In the genomic region with DNA sequence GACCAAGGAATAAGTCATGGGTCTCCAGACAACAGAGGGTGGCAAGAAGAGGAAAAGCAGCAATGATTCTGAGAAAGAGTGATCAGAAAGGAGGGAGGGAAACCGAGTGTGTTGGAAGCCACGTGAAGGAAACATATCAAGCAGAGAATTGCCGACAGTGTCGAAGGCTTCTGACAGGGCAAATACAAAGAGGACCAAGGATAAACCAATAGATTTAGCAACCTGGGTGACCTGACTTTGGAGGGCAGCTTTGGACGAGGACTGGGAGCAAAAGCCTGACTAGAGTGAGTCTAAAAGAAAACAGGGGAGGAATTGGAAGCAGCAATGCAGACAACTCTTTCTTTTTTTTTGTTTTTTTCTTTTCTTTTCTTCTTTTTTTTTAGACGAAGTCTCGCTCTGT, we compare ENCODE assay signal across 27 cellular contexts.
"Had no signal": no experiment of that assay in that cellular context is flagged by ENCODE, and none has a peak within 500 bp of the region (broad histone marks: within the 10 kb centered on the region; RNA-seq: fewer than 3 reads in every experiment).

No MANE protein-coding gene starts in this region.

- H3K27me3 ChIP-seq: neural progenitor cell, ovary, spleen, suprapubic skin, testis, transverse colon, upper lobe of right lung, uterus had no signal

- H3K9me3 ChIP-seq: ovary, psoas muscle, spleen, suprapubic skin, testis, tibial artery, transverse colon, upper lobe of right lung, uterus had no signal

- DNase-seq: natural killer cell; occipital lobe; ovary; posterior cingulate gyrus; psoas muscle; right cardiac atrium; spleen; stimulated activated CD4-positive, alpha-beta T cell treated with anti-CD3 and anti-CD28 coated beads, Interleukin-12 subunit alpha, Interleukin-12 subunit beta, amount 100 ng/mL, for 4 hours; stimulated activated CD4-positive, alpha-beta T cell treated with anti-CD3 and anti-CD28 coated beads, Interleukin-1b, Interleukin-23, amount 100 ng/mL, for 48 hours; stimulated activated CD4-positive, alpha-beta T cell treated with anti-CD3 and anti-CD28 coated beads, Interleukin-4, amount 100 ng/mL, for 1 hour; stimulated activated CD4-positive, alpha-beta T cell treated with anti-CD3 and anti-CD28 coated beads, Interleukin-4, amount 100 ng/mL, for 4 hours; stimulated activated CD8-positive, alpha-beta memory T cell treated with anti-CD3 and anti-CD28 coated beads, Interleukin-4, amount 100 ng/mL, for 48 hours; stimulated activated naive CD4-positive, alpha-beta T cell; stimulated activated naive CD8-positive, alpha-beta T cell treated with anti-CD3 and anti-CD28 coated beads, Interleukin-15, amount 100 ng/mL, for 72 hours; stimulated activated naive CD8-positive, alpha-beta T cell treated with anti-CD3 and anti-CD28 coated beads, Interleukin-15, Interleukin-2, amounts not matched to agents 100 U/mL and 50 U/mL, for 24 hours; substantia nigra; testis; tibial artery; transverse colon; upper lobe of right lung; uterus had no signal

- H3K4me3 ChIP-seq: neural progenitor cell, ovary, psoas muscle, skin epidermis, smooth muscle cell, spleen, suprapubic skin, testis, tibial artery, transverse colon, upper lobe of right lung, uterus had no signal

- ATAC-seq: natural killer cell; psoas muscle; right cardiac atrium; sciatic nerve; stimulated activated naive CD8-positive, alpha-beta T cell treated with anti-CD3 and anti-CD28 coated beads, Interleukin-15, amount 100 ng/mL, for 72 hours; stimulated activated naive CD8-positive, alpha-beta T cell treated with anti-CD3 and anti-CD28 coated beads, Interleukin-15, Interleukin-2, amounts not matched to agents 100 U/mL and 50 U/mL, for 24 hours; upper lobe of right lung had no signal

- H3K4me1 ChIP-seq: neural progenitor cell, parathyroid adenoma, psoas muscle, spleen, suprapubic skin, testis, tibial artery, transverse colon, upper lobe of right lung, uterus had no signal

- H3K36me3 ChIP-seq: neural progenitor cell, ovary, spleen, suprapubic skin, tibial artery, transverse colon, upper lobe of right lung, uterus had no signal

- H3K27ac ChIP-seq: neural progenitor cell, ovary, parathyroid adenoma, psoas muscle, skin epidermis, spleen, suprapubic skin, testis, tibial artery, transverse colon, upper lobe of right lung, uterus had no signal
